In the genomic region with DNA sequence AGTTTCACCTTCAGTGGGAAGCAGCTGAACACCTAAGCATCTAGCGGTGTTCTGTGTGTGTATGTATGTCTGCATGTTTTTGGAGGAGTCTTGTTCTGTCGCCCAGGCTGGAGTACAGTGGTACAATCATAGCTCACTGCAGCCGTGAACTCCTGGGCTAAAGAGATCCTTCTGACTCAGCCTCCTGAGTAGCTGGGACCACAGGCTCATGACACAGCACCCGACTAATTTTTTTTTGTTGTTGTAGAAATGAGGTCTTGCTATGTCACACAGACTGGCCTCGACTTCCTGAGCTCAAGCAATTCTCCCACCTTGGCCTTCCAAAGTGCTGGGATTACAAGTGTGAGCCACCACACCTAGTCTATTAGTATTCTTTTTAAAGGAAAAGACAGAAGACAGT, we compare ENCODE assay signal across 23 cellular contexts. TPM values are rescaled to one million over a fixed set of nuclear protein-coding genes. Genes with fewer than 3 reads are reported as not detected.
DNase-seq lines count a peak whose midpoint lies in the region; FAIRE-seq and TF ChIP-seq lines count a peak whose summit lies in the region.
"Had no signal": no experiment of that assay in that cellular context is flagged by ENCODE, and none has a peak within 500 bp of the region (broad histone marks: within the 10 kb centered on the region; RNA-seq: fewer than 3 reads in every experiment).

No MANE protein-coding gene starts in this region.

- H3K36me3 ChIP-seq in smooth muscle cell (ENCODE audit: low read depth), result peaks cover 11% of the 10 kb centered on the region
- H3K36me3 ChIP-seq: ovary had no signal

- peaks cover 62% of the 10 kb centered on the region for H3K4me1 Mint-ChIP-seq in HFFc6 (ENCODE audit: low read depth)

- H3K9me3 ChIP-seq in smooth muscle cell (replicated peaks; ENCODE audit: low read depth), result no peaks in the 10 kb centered on the region
- H3K9me3 ChIP-seq: gastroesophageal sphincter, ovary, SJCRH30, upper lobe of left lung had no signal

- H3K4me3 ChIP-seq in foreskin fibroblast (ENCODE audit: low read depth in 1 of 2, low read length in 2 of 2), result no peak overlapping the region
- H3K4me3 ChIP-seq in smooth muscle cell, result no peak overlapping the region
- H3K4me3 ChIP-seq: gastroesophageal sphincter, ovary, SJCRH30, upper lobe of left lung had no signal

- no peak for FAIRE-seq in D721Med (lab: Jason Lieb, UNC)
- FAIRE-seq: colon, endometrium, GM19239 had no signal

- no peak overlapping the region for H3K4me2 ChIP-seq in smooth muscle cell

- peaks cover 6% of the 10 kb centered on the region for H3K27me3 Mint-ChIP-seq in HFFc6 (ENCODE audit: insufficient read depth)
- H3K27me3 Mint-ChIP-seq: stimulated activated naive CD8-positive, alpha-beta T cell treated with anti-CD3 and anti-CD28 coated beads, Interleukin-15, amount 100 ng/mL, for 72 hours had no signal

- peaks cover 14% of the 10 kb centered on the region for H3K79me2 ChIP-seq in smooth muscle cell (ENCODE audit: low read depth)

- H3K27ac ChIP-seq in smooth muscle cell (ENCODE audit: low read depth), result peak overlapping the region; percentile 44
- H3K27ac ChIP-seq: gastroesophageal sphincter, ovary, SJCRH30, upper lobe of left lung had no signal

- peaks cover 9% of the 10 kb centered on the region for H3K4me1 ChIP-seq in smooth muscle cell (ENCODE audit: low read depth)

- peak overlapping the region; percentile 56 for H3K4me3 Mint-ChIP-seq in HFFc6
- H3K4me3 Mint-ChIP-seq: stimulated activated naive CD8-positive, alpha-beta T cell treated with anti-CD3 and anti-CD28 coated beads, Interleukin-15, amount 100 ng/mL, for 72 hours had no signal

- H4K20me1 ChIP-seq in smooth muscle cell (ENCODE audit: low read depth), result peaks cover 55% of the 10 kb centered on the region

- TF ChIP-seq CTCF in HFFc6 (IDR thresholded peaks at IDR 0.05) (no peak), foreskin fibroblast (IDR thresholded peaks at IDR 0.05; ENCODE audit: low read depth, low read length) (no peak), smooth muscle cell (IDR thresholded peaks at IDR 0.05; ENCODE audit: borderline replicate concordance, insufficient read depth, poor library complexity, severe bottlenecking) (no peak), D721Med (IDR thresholded peaks at IDR 0.05; ENCODE audit: insufficient read depth, missing control alignments) (no peak)

- H3F3A ChIP-seq in smooth muscle cell (ENCODE audit: low read depth), result peaks cover 7% of the 10 kb centered on the region

- no peaks in the 10 kb centered on the region for H3K9me3 Mint-ChIP-seq in HFFc6
- H3K9me3 Mint-ChIP-seq: stimulated activated naive CD8-positive, alpha-beta T cell treated with anti-CD3 and anti-CD28 coated beads, Interleukin-15, amount 100 ng/mL, for 72 hours had no signal

- H3K9ac ChIP-seq in smooth muscle cell (ENCODE audit: low read depth), result no peak overlapping the region

- H3K36me3 Mint-ChIP-seq in HFFc6 (ENCODE audit: low read depth), result peaks cover 51% of the 10 kb centered on the region

- WGBS in smooth muscle cell (ENCODE audit: low lambda C conversion rate), result 63% methylated on average over 5 of the region's 5 CpGs

- H2AFZ ChIP-seq in smooth muscle cell (ENCODE audit: low read depth), result no peak overlapping the region

- DNase-seq in HFFc6 (peak; percentile 75), amniotic epithelial cell (ENCODE audit: low read depth) (peak; percentile 68), foreskin fibroblast (peak; percentile 50 to 66), smooth muscle cell (lab: John Stamatoyannopoulos, UW; ENCODE audit: unreplicated experiment) (no peak), NCI-H345 treated with DMSO at 0.1 percent for 48 hours (lab: John Stamatoyannopoulos, UW; ENCODE audit: unreplicated experiment) (no peak), SIG-M5 treated with dmso at 0.1 percent for 504 hours (lab: John Stamatoyannopoulos, UW; ENCODE audit: unreplicated experiment) (no peak), D721Med (ENCODE audit: insufficient read length, low spot score) (no peak)
- DNase-seq: activated CD4-positive, alpha-beta T cell treated with anti-CD3 and anti-CD28 coated beads for 48 hours; aorta; KBM-7; NCI-H1092 treated with DMSO at 0.1 percent for 48 hours; NCI-H2081 treated with DMSO at 0.1 percent for 48 hours; NCI-H524 treated with DMSO at 0.1 percent for 48 hours; SJCRH30; stimulated activated naive CD8-positive, alpha-beta T cell treated with anti-CD3 and anti-CD28 coated beads, Interleukin-15, amount 100 ng/mL, for 72 hours; T-helper 9 cell had no signal

- no peaks in the 10 kb centered on the region for H3K27me3 ChIP-seq in smooth muscle cell (ENCODE audit: low read depth)
- H3K27me3 ChIP-seq: gastroesophageal sphincter, ovary, SJCRH30, upper lobe of left lung had no signal

- peak overlapping the region; percentile 92 for H3K27ac Mint-ChIP-seq in HFFc6
- H3K27ac Mint-ChIP-seq: stimulated activated naive CD8-positive, alpha-beta T cell treated with anti-CD3 and anti-CD28 coated beads, Interleukin-15, amount 100 ng/mL, for 72 hours had no signal

RNA-seq across cellular contexts. Expression of a gene that starts 30.2 kb away (rescaled TPM):
- 10 to 100 TPM; 21.9 to 27.7 (median 23.9) TPM for total RNA-seq in HFFc6 (2021; fragmentation: NEBNext Ultra II Directional; extraction: Animal tissue kit (Norgen Biotek cat#: 25700))
- total RNA-seq in smooth muscle cell, result 17.9 and 19.4 TPM in 2 replicates
- 25.4 and 28.5 TPM in 2 replicates for polyA plus RNA-seq in smooth muscle cell

RNA-seq across cellular contexts. Expression of a gene that starts 54.2 kb away (rescaled TPM):
- 1 to 10 TPM in 3 of 6 experiments, under 1 TPM in 3; 0.71 to 1.4 (median 0.99) TPM for total RNA-seq in HFFc6 (2021; fragmentation: NEBNext Ultra II Directional; extraction: Animal tissue kit (Norgen Biotek cat#: 25700))
- 0.63 and 2.2 TPM in 2 replicates for total RNA-seq in smooth muscle cell
- 0.56 and 0.72 TPM in 2 replicates for polyA plus RNA-seq in smooth muscle cell
- polyA plus RNA-seq: liver had no signal

RNA-seq across cellular contexts. Expression of a gene that starts 54.6 kb away (rescaled TPM):
- 100 to 1,000 TPM; 121 to 140 (median 133) TPM for total RNA-seq in HFFc6 (2021; fragmentation: NEBNext Ultra II Directional; extraction: Animal tissue kit (Norgen Biotek cat#: 25700))
- 46.3 and 58.1 TPM in 2 replicates for total RNA-seq in smooth muscle cell
- 52.0 and 60.9 TPM in 2 replicates for polyA plus RNA-seq in smooth muscle cell

RNA-seq across cellular contexts. Expression of a gene that starts 54.7 kb away (rescaled TPM):
- 10 to 100 TPM; 14.3 to 19.6 (median 17.2) TPM for total RNA-seq in HFFc6 (2021; fragmentation: NEBNext Ultra II Directional; extraction: Animal tissue kit (Norgen Biotek cat#: 25700))
- 0.67 and 2.6 TPM in 2 replicates for total RNA-seq in smooth muscle cell
- polyA plus RNA-seq in smooth muscle cell, result 1.2 and 3.4 TPM in 2 replicates

Comparison
In these comparisons a context has a peak if more than half of its experiments do, and no peak if none do; other contexts are left out.
1. DNase-seq: peak in HFFc6 (single experiment), amniotic epithelial cell (single experiment) and foreskin fibroblast (2 of 2); none in smooth muscle cell (single experiment), NCI-H345 treated with DMSO at 0.1 percent for 48 hours (single experiment), SIG-M5 treated with dmso at 0.1 percent for 504 hours (single experiment) and D721Med (single experiment).